12 cellular contexts compared by ENCODE assay signal in genomic region chr15:70775160-70775559, GRCh38. TPM values are rescaled to one million over a fixed set of nuclear protein-coding genes. Genes with fewer than 3 reads are reported as not detected.
DNase-seq lines count a peak whose midpoint lies in the region; ATAC-seq and TF ChIP-seq lines count a peak whose summit lies in the region.
"Had no signal": no experiment of that assay in that cellular context is flagged by ENCODE, and none has a peak within 500 bp of the region (broad histone marks: within the 10 kb centered on the region; RNA-seq: fewer than 3 reads in every experiment).

No MANE protein-coding gene starts in this region.

- no peak overlapping the region for H3K27ac Mint-ChIP-seq in progenitor cell of endocrine pancreas
- H3K27ac Mint-ChIP-seq: CD4-positive, alpha-beta memory T cell had no signal

- POLR2A ChIA-PET in Panc1 (lab: Charles Lee): interaction anchor here (0.6 kb wide), 1 partner anchor 14 kb away, joined by 5 read pairs; no protein-coding TSS in a partner anchor

- no peaks in the 10 kb centered on the region for H3K79me2 ChIP-seq in osteoblast (ENCODE audit: insufficient read depth, low read length)

- no peak overlapping the region for H3K4me3 Mint-ChIP-seq in activated T-cell treated with anti-CD3 and anti-CD28 coated beads, Interleukin-2, amount 50 U/mL, for 4 hours
- H3K4me3 Mint-ChIP-seq in progenitor cell of endocrine pancreas (ENCODE audit: low read depth): no peak overlapping the region
- H3K4me3 Mint-ChIP-seq: CD4-positive, alpha-beta memory T cell had no signal

- no peak overlapping the region for H2AFZ ChIP-seq in osteoblast (ENCODE audit: low read length)

- H3K27ac ChIP-seq in Panc1 (ENCODE audit: low read length) (peak overlapping the region; percentile 74), osteoblast (ENCODE audit: low read depth, low read length) (peak overlapping the region; percentile 76)

- H3K4me3 ChIP-seq in Panc1 (ENCODE audit: low read depth in 2 of 2, low read length in 2 of 2) (no peak overlapping the region), osteoblast (ENCODE audit: insufficient read depth, low read length) (no peak overlapping the region)

- H3K9me3 Mint-ChIP-seq in activated T-cell treated with anti-CD3 and anti-CD28 coated beads, Interleukin-2, amount 50 U/mL, for 4 hours: no peaks in the 10 kb centered on the region
- H3K9me3 Mint-ChIP-seq in progenitor cell of endocrine pancreas (ENCODE audit: low read depth): no peaks in the 10 kb centered on the region

- H4K20me1 ChIP-seq in osteoblast (ENCODE audit: insufficient read depth, low read length): no peaks in the 10 kb centered on the region

- H3K9me3 ChIP-seq in Panc1 (ENCODE audit: control insufficient read depth, insufficient read depth, low read depth, low read length) (no peaks in the 10 kb centered on the region), osteoblast (ENCODE audit: low read depth, low read length) (no peaks in the 10 kb centered on the region)

- H3K36me3 ChIP-seq in Panc1 (ENCODE audit: control insufficient read depth, insufficient read depth, low read length) (no peaks in the 10 kb centered on the region), osteoblast (ENCODE audit: insufficient read depth, low read length) (no peaks in the 10 kb centered on the region)

- no peak for TF ChIP-seq CTCF in Panc1 (IDR thresholded peaks at IDR 0.05)
- no peak for TF ChIP-seq CTCF in osteoblast (IDR thresholded peaks at IDR 0.05; ENCODE audit: extremely low read depth, low read depth, low read length)
- no peak for TF ChIP-seq CTCF in progenitor cell of endocrine pancreas (IDR thresholded peaks at IDR 0.05; ENCODE audit: unreplicated experiment)

- H3K4me1 ChIP-seq in Panc1 (ENCODE audit: control insufficient read depth, insufficient read depth, low read length) (peaks cover 27% of the 10 kb centered on the region), osteoblast (ENCODE audit: insufficient read depth, low read length) (peaks cover 46% of the 10 kb centered on the region)

- intact Hi-C loops in Panc1 (cut with micrococcal nuclease; ENCODE audit: unreplicated experiment): no loop called here

- H3K36me3 Mint-ChIP-seq in activated T-cell treated with anti-CD3 and anti-CD28 coated beads, Interleukin-2, amount 50 U/mL, for 4 hours (ENCODE audit: insufficient read depth): no peaks in the 10 kb centered on the region
- no peaks in the 10 kb centered on the region for H3K36me3 Mint-ChIP-seq in progenitor cell of endocrine pancreas (ENCODE audit: insufficient read depth)
- H3K36me3 Mint-ChIP-seq: CD4-positive, alpha-beta memory T cell had no signal

- peak; percentile 64 for DNase-seq in Daoy (ENCODE audit: low read depth)
- DNase-seq in Panc1 (ENCODE audit: low read depth, low spot score): no peak
- peak; percentile 53 for DNase-seq in dedifferentiated amniotic fluid mesenchymal stem cell (ENCODE audit: extremely low spot score)
- DNase-seq in osteoblast (ENCODE audit: insufficient read length, low spot score, missing footprints): peak; percentile 95
- DNase-seq in activated T-cell treated with anti-CD3 and anti-CD28 coated beads, Interleukin-2, amount 50 U/mL, for 4 hours: no peak
- DNase-seq in NCI-H345 treated with DMSO at 0.1 percent for 48 hours (lab: John Stamatoyannopoulos, UW; ENCODE audit: unreplicated experiment): no peak
- no peak for DNase-seq in T-helper 1 cell
- DNase-seq in progenitor cell of endocrine pancreas (ENCODE audit: low spot score, unreplicated experiment): no peak
- DNase-seq: CD4-positive, alpha-beta memory T cell; effector memory CD4-positive, alpha-beta T cell; hippocampal formation; occipital lobe had no signal

- H3K27me3 ChIP-seq in Panc1 (ENCODE audit: control insufficient read depth, insufficient read depth, low read length) (no peaks in the 10 kb centered on the region), osteoblast (ENCODE audit: insufficient read depth, low read length) (no peaks in the 10 kb centered on the region)

- ATAC-seq in Panc1: no peak
- no peak for ATAC-seq in activated T-cell treated with anti-CD3 and anti-CD28 coated beads, Interleukin-2, amount 50 U/mL, for 4 hours

- CTCF ChIA-PET in Panc1 (lab: Charles Lee): no interaction called here

- H3K4me2 ChIP-seq in osteoblast (ENCODE audit: insufficient read depth, low read length): peak overlapping the region; percentile 69

- H3K27me3 Mint-ChIP-seq in activated T-cell treated with anti-CD3 and anti-CD28 coated beads, Interleukin-2, amount 50 U/mL, for 4 hours (ENCODE audit: low read depth): peaks cover 19% of the 10 kb centered on the region
- no peaks in the 10 kb centered on the region for H3K27me3 Mint-ChIP-seq in progenitor cell of endocrine pancreas

- H3K4me1 Mint-ChIP-seq in activated T-cell treated with anti-CD3 and anti-CD28 coated beads, Interleukin-2, amount 50 U/mL, for 4 hours (ENCODE audit: low read depth): peaks cover 2% of the 10 kb centered on the region
- peaks cover 5% of the 10 kb centered on the region for H3K4me1 Mint-ChIP-seq in progenitor cell of endocrine pancreas (ENCODE audit: low read depth)
- H3K4me1 Mint-ChIP-seq: CD4-positive, alpha-beta memory T cell had no signal

- in situ Hi-C loops in Panc1 (cut with HindIII; ENCODE audit: low pct_unique_long_range_greater_than_20kb, low sequenced_read_pairs): no loop called here

- no TSS peak for BruUV-seq in Panc1 (replicated peaks; lab: Mats Ljungman, UMichigan)

RNA-seq across cellular contexts. Expression of gene UACA, which starts 11.8 kb away (rescaled TPM):
- 16.0 and 19.6 TPM in 2 replicates for total RNA-seq in Daoy (2014; rRNA removed; shearing (Covaris generic))
- total RNA-seq in Panc1 (2021; ENCODE audit: unreplicated experiment) (303 TPM), osteoblast (158 and 161 TPM in 2 replicates), progenitor cell of endocrine pancreas (46.2 and 49.3 TPM in 2 replicates)
- polyA plus RNA-seq in Panc1 (2012; ENCODE audit: insufficient read length): 124 TPM
- total RNA-seq in activated T-cell treated with anti-CD3 and anti-CD28 coated beads, Interleukin-2, amount 50 U/mL, for 4 hours: 1 to 10 TPM in 1 of 3 donors, under 1 TPM in 2; 0.33 to 1.1 (median 0.61) TPM

Comparison
In these comparisons a context has a peak if more than half of its experiments do, and no peak if none do; other contexts are left out.
1. DNase-seq: peak in Daoy (single experiment), dedifferentiated amniotic fluid mesenchymal stem cell (single experiment) and osteoblast (single experiment); none in Panc1 (single experiment), activated T-cell treated with anti-CD3 and anti-CD28 coated beads, Interleukin-2, amount 50 U/mL, for 4 hours (single experiment), NCI-H345 treated with DMSO at 0.1 percent for 48 hours (single experiment), T-helper 1 cell (0 of 5) and progenitor cell of endocrine pancreas (single experiment).